8 cellular contexts compared by ENCODE assay signal in genomic region chr1:8858888-8859706, GRCh38. TPM values are rescaled to one million over a fixed set of nuclear protein-coding genes. Genes with fewer than 3 reads are reported as not detected.
DNase-seq lines count a peak whose midpoint lies in the region; ATAC-seq and TF ChIP-seq lines count a peak whose summit lies in the region.

No MANE protein-coding gene starts in this region.

- H3K9ac ChIP-seq in parathyroid adenoma, result no peak overlapping the region

- H3K9me3 ChIP-seq in parathyroid adenoma (ENCODE audit: control insufficient read depth, low read length), result no peaks in the 10 kb centered on the region

- H3K4me2 ChIP-seq in parathyroid adenoma (ENCODE audit: low read length), result no peak overlapping the region

- ATAC-seq in HG02884 (IDR thresholded peaks at IDR 0.05; ENCODE audit: unreplicated experiment) (no peak), GM19035 (IDR thresholded peaks at IDR 0.05; ENCODE audit: unreplicated experiment) (no peak)

- no peaks in the 10 kb centered on the region for H3K36me3 ChIP-seq in parathyroid adenoma (ENCODE audit: control insufficient read depth, insufficient read depth, low read length)

- H3K4me1 ChIP-seq in parathyroid adenoma, result no peaks in the 10 kb centered on the region

- TF ChIP-seq CTCF in GM12873 (IDR thresholded peaks at IDR 0.05; ENCODE audit: insufficient read depth, low read depth, low read length, missing control alignments) (peak; percentile 68), fibroblast of the aortic adventitia (IDR thresholded peaks at IDR 0.05; ENCODE audit: insufficient read depth, low read length) (peak; percentile 68), parathyroid adenoma (IDR thresholded peaks at IDR 0.05) (peak; percentile 71)

- H3K4me3 ChIP-seq in fibroblast of the aortic adventitia (ENCODE audit: low read depth, low read length), result no peak overlapping the region
- no peak overlapping the region for H3K4me3 ChIP-seq in parathyroid adenoma (ENCODE audit: low read depth, low read length)

- no peak overlapping the region for H3K27ac ChIP-seq in parathyroid adenoma

- H2AFZ ChIP-seq in parathyroid adenoma, result no peak overlapping the region

- no peaks in the 10 kb centered on the region for H3K27me3 ChIP-seq in parathyroid adenoma (ENCODE audit: control insufficient read depth, insufficient read depth, low read length)

- no peaks in the 10 kb centered on the region for H3K79me2 ChIP-seq in parathyroid adenoma

- DNase-seq in AG08396 (ENCODE audit: low spot score) (peak; percentile 39), NCI-H510A treated with DMSO at 0.1 percent for 48 hours (lab: John Stamatoyannopoulos, UW) (peak; percentile 94), fibroblast of the aortic adventitia (ENCODE audit: low read depth) (peak; percentile 78)
- peak; percentile 32 for DNase-seq in activated CD8-positive, alpha-beta memory T cell treated with anti-CD3 and anti-CD28 coated beads, Interleukin-2, amount 50 U/mL, for 1 hour (ENCODE audit: extremely low read depth)

RNA-seq across cellular contexts. Expression of gene ENO1, which starts 19.4 kb away (rescaled TPM):
- total RNA-seq in fibroblast of the aortic adventitia (ENCODE audit: low replicate concordance), result 594 and 1,443 TPM in 2 replicates

RNA-seq across cellular contexts. Expression of gene RERE, which starts 41.7 kb away (rescaled TPM):
- 27.0 and 50.3 TPM in 2 replicates for total RNA-seq in fibroblast of the aortic adventitia (ENCODE audit: low replicate concordance)

Comparison
In these comparisons a context has a peak if more than half of its experiments do, and no peak if none do; other contexts are left out.
1. DNase-seq: peak in every context shown above with its lines; median percentile 94 in NCI-H510A treated with DMSO at 0.1 percent for 48 hours; 78 in fibroblast of the aortic adventitia; 39 in AG08396; 32 in activated CD8-positive, alpha-beta memory T cell treated with anti-CD3 and anti-CD28 coated beads, Interleukin-2, amount 50 U/mL, for 1 hour.